ENCODE assay signal across 24 cellular contexts in genomic region chr3:53464424-53464823, GRCh38. TPM values are rescaled to one million over a fixed set of nuclear protein-coding genes. Genes with fewer than 3 reads are reported as not detected.
DNase-seq lines count a peak whose midpoint lies in the region; ATAC-seq and TF ChIP-seq lines count a peak whose summit lies in the region.
"Had no signal": no experiment of that assay in that cellular context is flagged by ENCODE, and none has a peak within 500 bp of the region (broad histone marks: within the 10 kb centered on the region; RNA-seq: fewer than 3 reads in every experiment).

No MANE protein-coding gene starts in this region.

- no peaks in the 10 kb centered on the region for H3K9me3 ChIP-seq in breast epithelium
- H3K9me3 ChIP-seq: gastrocnemius medialis had no signal

- TF ChIP-seq CTCF in MCF 10A (IDR thresholded peaks at IDR 0.05; ENCODE audit: unreplicated experiment) (no peak), breast epithelium (IDR thresholded peaks at IDR 0.05) (no peak)

- H3K27me3 Mint-ChIP-seq in MCF 10A (ENCODE audit: insufficient read depth, unreplicated experiment) = peaks cover 10% of the 10 kb centered on the region
- H3K27me3 Mint-ChIP-seq in naive thymus-derived CD8-positive, alpha-beta T cell = peaks cover 0 to 53% (median 10%) of the 10 kb centered on the region in 5 donors
- H3K27me3 Mint-ChIP-seq: activated naive CD4-positive, alpha-beta T cell treated with anti-CD3 and anti-CD28 coated beads, Interleukin-2, amount 10 ng/mL, durations not matched to agents 7 days and 5 days had no signal

- no peak overlapping the region for H3K27ac Mint-ChIP-seq in MCF 10A (ENCODE audit: low read depth, unreplicated experiment)
- no peak overlapping the region for H3K27ac Mint-ChIP-seq in naive thymus-derived CD8-positive, alpha-beta T cell
- H3K27ac Mint-ChIP-seq: activated CD4-positive, alpha-beta memory T cell treated with anti-CD3 and anti-CD28 coated beads for 36 hours; activated naive CD4-positive, alpha-beta T cell treated with anti-CD3 and anti-CD28 coated beads, Interleukin-2, amount 10 ng/mL, durations not matched to agents 7 days and 5 days; activated T-cell treated with anti-CD3 and anti-CD28 coated beads, Interleukin-2, amount 50 U/mL, for 24 hours; naive thymus-derived CD4-positive, alpha-beta T cell; T-helper 17 cell had no signal

- ATAC-seq in naive thymus-derived CD8-positive, alpha-beta T cell = no peak
- ATAC-seq: gastrocnemius medialis; naive thymus-derived CD4-positive, alpha-beta T cell; T-helper 17 cell had no signal

- H3K4me3 ChIP-seq in breast epithelium = no peak overlapping the region
- H3K4me3 ChIP-seq: BLaER1 treated with 17β-estradiol and CSF1 and Interleukin-3, amounts not matched to agents 10 nM and 100 nM; gastrocnemius medialis; spleen; suprapubic skin had no signal

- H3K9me3 Mint-ChIP-seq in MCF 10A (ENCODE audit: unreplicated experiment) = no peaks in the 10 kb centered on the region
- H3K9me3 Mint-ChIP-seq in naive thymus-derived CD8-positive, alpha-beta T cell = peaks cover 0 to 19% (median 7%) of the 10 kb centered on the region in 9 donors
- H3K9me3 Mint-ChIP-seq: activated naive CD4-positive, alpha-beta T cell treated with anti-CD3 and anti-CD28 coated beads, Interleukin-2, amount 10 ng/mL, durations not matched to agents 7 days and 5 days had no signal

- BruUV-seq in MCF 10A (replicated peaks; lab: Mats Ljungman, UMichigan) = no TSS peak

- POLR2A ChIA-PET in MCF 10A (lab: Yijun Ruan, JAX) = no interaction called here
- POLR2A ChIA-PET in naive thymus-derived CD8-positive, alpha-beta T cell (lab: Charles Lee) = no interaction called here

- no peaks in the 10 kb centered on the region for H3K4me1 Mint-ChIP-seq in MCF 10A (ENCODE audit: insufficient read depth, unreplicated experiment)
- H3K4me1 Mint-ChIP-seq in naive thymus-derived CD8-positive, alpha-beta T cell = no peaks in the 10 kb centered on the region
- H3K4me1 Mint-ChIP-seq: activated naive CD4-positive, alpha-beta T cell treated with anti-CD3 and anti-CD28 coated beads, Interleukin-2, amount 10 ng/mL, durations not matched to agents 7 days and 5 days; naive thymus-derived CD4-positive, alpha-beta T cell; T-helper 17 cell had no signal

- TF ChIP-seq POLR2A in breast epithelium (IDR thresholded peaks at IDR 0.05) = no peak

- no peaks in the 10 kb centered on the region for H3K36me3 Mint-ChIP-seq in MCF 10A (ENCODE audit: insufficient read depth, unreplicated experiment)
- peaks cover 0 to 7% (median 0%) of the 10 kb centered on the region in 3 donors for H3K36me3 Mint-ChIP-seq in naive thymus-derived CD8-positive, alpha-beta T cell
- H3K36me3 Mint-ChIP-seq: activated naive CD4-positive, alpha-beta T cell treated with anti-CD3 and anti-CD28 coated beads, Interleukin-2, amount 10 ng/mL, durations not matched to agents 7 days and 5 days had no signal

- intact Hi-C loops in MCF 10A (cut with micrococcal nuclease) (no loop called here), breast epithelium (cut with DNase I; ENCODE audit: low total_unique reads) (no loop called here)

- no peaks in the 10 kb centered on the region for H3K27me3 ChIP-seq in breast epithelium
- H3K27me3 ChIP-seq: BLaER1 treated with 17β-estradiol and CSF1 and Interleukin-3, amounts not matched to agents 10 nM and 100 nM; gastrocnemius medialis; suprapubic skin had no signal

- no peaks in the 10 kb centered on the region for H3K36me3 ChIP-seq in breast epithelium
- H3K36me3 ChIP-seq: BLaER1 treated with 17β-estradiol and CSF1 and Interleukin-3, amounts not matched to agents 10 nM and 100 nM; gastrocnemius medialis; spleen; suprapubic skin; WERI-Rb-1 had no signal

- DNase-seq in MCF 10A (ENCODE audit: unreplicated experiment) (peak; percentile 22), breast epithelium (ENCODE audit: low spot score in 2 of 2) (no peak), astrocyte of the hippocampus (ENCODE audit: low read depth, low spot score) (peak; percentile 64), kidney tubule cell (ENCODE audit: low spot score) (peak; percentile 90), OCI-M1 (lab: John Stamatoyannopoulos, UW) (no peak), RPMI8226 (no peak), GM03348 (ENCODE audit: low spot score) (no peak)
- DNase-seq in naive thymus-derived CD8-positive, alpha-beta T cell = no peak
- DNase-seq: activated CD4-positive, alpha-beta memory T cell treated with anti-CD3 and anti-CD28 coated beads for 36 hours; activated naive CD4-positive, alpha-beta T cell treated with anti-CD3 and anti-CD28 coated beads, Interleukin-2, amount 10 ng/mL, durations not matched to agents 7 days and 5 days; activated T-cell treated with anti-CD3 and anti-CD28 coated beads, Interleukin-2, amount 50 U/mL, for 24 hours; DMS 273 treated with DMSO at 0.1 percent for 48 hours; gastrocnemius medialis; naive thymus-derived CD4-positive, alpha-beta T cell; NCI-H1694; NCI-H345; SIG-M5; spleen; T-helper 17 cell; WERI-Rb-1 had no signal

- no peak overlapping the region for H3K27ac ChIP-seq in breast epithelium
- H3K27ac ChIP-seq: 22Rv1; BLaER1 treated with 17β-estradiol and CSF1 and Interleukin-3, amounts not matched to agents 10 nM and 100 nM; gastrocnemius medialis; spleen; suprapubic skin; WERI-Rb-1 had no signal

- no peak overlapping the region for H3K4me3 Mint-ChIP-seq in MCF 10A (ENCODE audit: unreplicated experiment)
- no peak overlapping the region for H3K4me3 Mint-ChIP-seq in naive thymus-derived CD8-positive, alpha-beta T cell
- H3K4me3 Mint-ChIP-seq: activated CD4-positive, alpha-beta memory T cell treated with anti-CD3 and anti-CD28 coated beads for 36 hours; activated naive CD4-positive, alpha-beta T cell treated with anti-CD3 and anti-CD28 coated beads, Interleukin-2, amount 10 ng/mL, durations not matched to agents 7 days and 5 days; activated T-cell treated with anti-CD3 and anti-CD28 coated beads, Interleukin-2, amount 50 U/mL, for 24 hours; naive thymus-derived CD4-positive, alpha-beta T cell; T-helper 17 cell had no signal

- CTCF ChIA-PET in MCF 10A (lab: Yijun Ruan, JAX) = no interaction called here

- no peaks in the 10 kb centered on the region for H3K4me1 ChIP-seq in breast epithelium
- H3K4me1 ChIP-seq: BLaER1 treated with 17β-estradiol and CSF1 and Interleukin-3, amounts not matched to agents 10 nM and 100 nM; gastrocnemius medialis; spleen; suprapubic skin had no signal

RNA-seq across cellular contexts. Expression of gene CACNA1D, which starts 30.0 kb away (rescaled TPM):
- 0.26 TPM in 1 of 2 replicates, not detected in the other for total RNA-seq in MCF 10A (2022)
- total RNA-seq in breast epithelium = 10 to 100 TPM in 2 of 3 donors, under 1 TPM in 1; 0.96 to 50.3 (median 32.1) TPM
- total RNA-seq in naive thymus-derived CD8-positive, alpha-beta T cell = not detected
- polyA plus RNA-seq in naive thymus-derived CD8-positive, alpha-beta T cell = not detected
- total RNA-seq: lung microvascular endothelial cell had no signal
- polyA plus RNA-seq: naive thymus-derived CD4-positive, alpha-beta T cell had no signal

Comparison
In these comparisons a context has a peak if more than half of its experiments do, and no peak if none do; other contexts are left out.
1. DNase-seq: peak in MCF 10A (single experiment), astrocyte of the hippocampus (single experiment) and kidney tubule cell (single experiment); none in breast epithelium (0 of 2), OCI-M1 (single experiment), RPMI8226 (single experiment), naive thymus-derived CD8-positive, alpha-beta T cell (0 of 10) and GM03348 (single experiment).